In the genomic region with DNA sequence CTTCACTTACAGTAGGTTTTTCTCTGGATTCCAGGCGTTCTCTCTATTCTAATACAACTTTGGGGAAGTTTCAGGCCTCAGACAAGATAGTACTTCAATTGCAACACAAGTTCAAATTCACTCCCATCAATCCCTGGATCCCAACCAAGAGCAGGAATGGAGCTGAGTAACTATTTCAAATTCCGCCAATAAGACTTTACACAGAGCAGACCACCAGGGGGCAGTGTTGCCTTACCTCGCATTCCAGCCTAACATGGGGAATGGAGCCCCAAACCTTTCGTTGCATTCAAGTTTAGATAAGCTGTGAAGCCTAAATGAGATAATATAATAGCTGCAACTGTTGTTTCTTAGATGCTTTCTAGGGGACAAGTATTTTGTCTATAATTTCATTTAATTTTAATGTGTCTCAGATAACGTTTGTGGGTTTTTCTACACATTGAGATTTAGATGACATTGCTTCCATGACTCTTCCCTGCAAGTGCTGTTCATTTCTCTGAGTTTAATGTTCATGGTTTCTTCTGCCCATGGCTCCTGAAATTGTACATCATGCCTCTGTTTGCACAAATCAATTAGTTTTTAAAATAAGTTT, we compare ENCODE assay signal across 8 cellular contexts.
DNase-seq lines count a peak whose midpoint lies in the region; ATAC-seq and TF ChIP-seq lines count a peak whose summit lies in the region.

No MANE protein-coding gene starts in this region.

- no peak overlapping the region for H3K4me3 ChIP-seq in dorsolateral prefrontal cortex

- intact Hi-C loops in dorsolateral prefrontal cortex (cut with DNase I) = no loop called here

- DNase-seq in AG08395 (ENCODE audit: low spot score) (peak; percentile 79), NCI-H2196 (lab: John Stamatoyannopoulos, UW; ENCODE audit: unreplicated experiment) (peak; percentile 76), dorsolateral prefrontal cortex (peak in 9 of 10 donors; percentile 17 to 69 (median 42)), lung microvascular endothelial cell (ENCODE audit: low read depth in 2 of 2) (peak; percentile 62 to 76)
- DNase-seq in activated CD4-positive, alpha-beta T cell treated with anti-CD3 and anti-CD28 coated beads for 48 hours = peak; percentile 79
- peak; percentile 5 to 41 for DNase-seq in stimulated activated CD8-positive, alpha-beta memory T cell treated with anti-CD3 and anti-CD28 coated beads, Interleukin-2, amount 100 ng/mL, for 1 hour (ENCODE audit: low read depth in 2 of 2)

- ATAC-seq in GM18502 (IDR thresholded peaks at IDR 0.05; ENCODE audit: poor library complexity, unreplicated experiment) = peak; percentile 97
- peak; percentile 90 for ATAC-seq in HG02981 (IDR thresholded peaks at IDR 0.05; ENCODE audit: unreplicated experiment)

- H3K27ac ChIP-seq in dorsolateral prefrontal cortex = no peak overlapping the region

- H3K27me3 ChIP-seq in dorsolateral prefrontal cortex = peaks cover 0 to 20% (median 0%) of the 10 kb centered on the region in 45 donors

- peak; percentile 42 to 85 (median 70) for TF ChIP-seq CTCF in dorsolateral prefrontal cortex (IDR thresholded peaks at IDR 0.05 in 54 of 56, conservative IDR thresholded peaks at IDR 0.05 in 2 of 56; ENCODE audit: low read depth in 1 of 56, partially characterized antibody in 56 of 56)

Comparison
In these comparisons a context has a peak if more than half of its experiments do, and no peak if none do; other contexts are left out.
1. DNase-seq: peak in every context shown above with its lines; median percentile 79 in AG08395; 79 in activated CD4-positive, alpha-beta T cell treated with anti-CD3 and anti-CD28 coated beads for 48 hours; 76 in NCI-H2196; 69 in lung microvascular endothelial cell; 42 in dorsolateral prefrontal cortex; 23 in stimulated activated CD8-positive, alpha-beta memory T cell treated with anti-CD3 and anti-CD28 coated beads, Interleukin-2, amount 100 ng/mL, for 1 hour.